ENCODE assay signal across 8 cellular contexts in the genomic region with DNA sequence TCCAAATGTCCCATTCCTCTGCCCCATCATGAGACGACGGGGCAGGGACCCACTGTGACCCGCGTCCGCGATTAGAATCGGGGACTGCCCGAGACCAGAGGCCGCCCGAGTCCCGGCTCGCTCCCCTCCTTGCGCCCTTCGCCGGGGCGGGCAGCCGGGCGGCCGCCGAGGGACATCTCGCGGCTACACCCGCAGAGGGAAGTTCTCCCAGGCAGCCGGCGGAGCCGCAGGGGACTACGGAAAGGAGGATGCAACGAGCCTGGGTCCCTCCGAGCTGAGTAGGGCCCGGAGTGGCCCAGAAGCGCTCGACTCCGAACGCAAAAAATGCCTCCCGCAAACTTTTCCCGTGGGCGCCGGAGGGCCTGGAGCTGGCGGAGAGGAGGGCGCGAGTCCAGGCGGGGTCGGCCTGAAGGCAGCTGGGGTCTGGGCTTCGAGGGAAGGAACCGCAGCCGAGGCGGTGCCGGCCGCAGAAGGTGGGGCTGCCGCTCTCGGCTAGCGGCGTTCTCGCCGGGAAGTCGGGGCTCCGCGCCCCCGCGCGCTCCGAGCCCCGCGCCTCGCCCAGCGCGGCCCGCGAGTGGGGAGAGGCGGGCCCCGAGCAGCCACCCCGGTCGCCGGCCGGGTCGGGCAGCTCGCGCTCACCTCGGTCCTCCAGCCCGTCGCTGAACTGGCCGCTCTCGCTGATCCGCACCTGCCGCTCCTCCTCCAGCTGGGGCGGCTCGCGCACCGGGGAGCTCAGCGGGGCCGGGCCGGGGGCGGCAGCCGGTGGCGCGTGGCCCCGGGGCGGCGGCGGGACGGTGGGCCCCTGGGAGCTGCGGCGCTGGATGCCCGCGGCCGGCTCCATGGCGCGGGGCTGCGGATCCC. TPM values are rescaled to one million over a fixed set of nuclear protein-coding genes. Genes with fewer than 3 reads are reported as not detected.
DNase-seq lines count a peak whose midpoint lies in the region; ATAC-seq lines count a peak whose summit lies in the region.

No MANE protein-coding gene starts in this region.

- no peaks in the 10 kb centered on the region for H3K9me3 Mint-ChIP-seq in activated CD4-positive, alpha-beta T cell treated with anti-CD3 and anti-CD28 coated beads, Interleukin-2, amount 10 ng/mL, durations not matched to agents 24 days and 14 days
- no peaks in the 10 kb centered on the region for H3K9me3 Mint-ChIP-seq in activated naive CD8-positive, alpha-beta T cell treated with anti-CD3 and anti-CD28 coated beads, Interleukin-2, amount 10 ng/mL, durations not matched to agents 7 days and 5 days

- H3K4me3 ChIP-seq in iPS-18a (ENCODE audit: low read length) (peak overlapping the region; percentile 57), skin epidermis (peak overlapping the region; percentile 20 to 40 (median 24))

- H3K27me3 ChIP-seq in iPS-18a (ENCODE audit: control insufficient read depth, insufficient read depth, low read length): peaks cover 69% of the 10 kb centered on the region

- peaks cover 82% of the 10 kb centered on the region for H3K27me3 Mint-ChIP-seq in activated CD4-positive, alpha-beta T cell treated with anti-CD3 and anti-CD28 coated beads, Interleukin-2, amount 10 ng/mL, durations not matched to agents 24 days and 14 days
- H3K27me3 Mint-ChIP-seq in activated naive CD8-positive, alpha-beta T cell treated with anti-CD3 and anti-CD28 coated beads, Interleukin-2, amount 10 ng/mL, durations not matched to agents 7 days and 5 days: peaks cover 79% of the 10 kb centered on the region

- ATAC-seq in HG03139 (IDR thresholded peaks at IDR 0.05; ENCODE audit: unreplicated experiment): peak; percentile 22
- ATAC-seq in activated naive CD8-positive, alpha-beta T cell treated with anti-CD3 and anti-CD28 coated beads, Interleukin-2, amount 10 ng/mL, durations not matched to agents 7 days and 5 days (ENCODE audit: low read depth): peak; percentile 29

- H3K9ac ChIP-seq in iPS-18a (ENCODE audit: low read length): no peak overlapping the region

- H3K36me3 Mint-ChIP-seq in activated CD4-positive, alpha-beta T cell treated with anti-CD3 and anti-CD28 coated beads, Interleukin-2, amount 10 ng/mL, durations not matched to agents 24 days and 14 days (ENCODE audit: low read depth): no peaks in the 10 kb centered on the region
- no peaks in the 10 kb centered on the region for H3K36me3 Mint-ChIP-seq in activated naive CD8-positive, alpha-beta T cell treated with anti-CD3 and anti-CD28 coated beads, Interleukin-2, amount 10 ng/mL, durations not matched to agents 7 days and 5 days

- H3K4me1 ChIP-seq in iPS-18a (ENCODE audit: control insufficient read depth, low read depth, low read length): peaks cover 8% of the 10 kb centered on the region

- peak; percentile 64 for DNase-seq in activated CD4-positive, alpha-beta T cell treated with anti-CD3 and anti-CD28 coated beads, Interleukin-2, amount 10 ng/mL, durations not matched to agents 24 days and 14 days
- DNase-seq in activated CD4-positive, alpha-beta T cell treated with anti-CD3 and anti-CD28 coated beads, Interleukin-2, amount 50 U/mL, for 1 hour: no peak
- peak; percentile 48 for DNase-seq in activated naive CD8-positive, alpha-beta T cell treated with anti-CD3 and anti-CD28 coated beads, Interleukin-2, amount 10 ng/mL, durations not matched to agents 7 days and 5 days
- DNase-seq in pons (ENCODE audit: low spot score): no peak
- no peak for DNase-seq in GM19240 (ENCODE audit: insufficient read length, low spot score)

- H3K4me3 Mint-ChIP-seq in activated CD4-positive, alpha-beta T cell treated with anti-CD3 and anti-CD28 coated beads, Interleukin-2, amount 10 ng/mL, durations not matched to agents 24 days and 14 days: peak overlapping the region; percentile 66
- H3K4me3 Mint-ChIP-seq in activated naive CD8-positive, alpha-beta T cell treated with anti-CD3 and anti-CD28 coated beads, Interleukin-2, amount 10 ng/mL, durations not matched to agents 7 days and 5 days: peak overlapping the region; percentile 54

- H3K36me3 ChIP-seq in iPS-18a (ENCODE audit: control insufficient read depth, low read depth, low read length): no peaks in the 10 kb centered on the region

- H3K9me3 ChIP-seq in iPS-18a (ENCODE audit: control insufficient read depth, low read depth, low read length): no peaks in the 10 kb centered on the region

- H3K27ac ChIP-seq in iPS-18a (ENCODE audit: low read length) (no peak overlapping the region), skin epidermis (no peak overlapping the region)

- intact Hi-C loops in activated CD4-positive, alpha-beta T cell treated with anti-CD3 and anti-CD28 coated beads, Interleukin-2, amount 10 ng/mL, durations not matched to agents 24 days and 14 days (cut with micrococcal nuclease): loop anchor here (2.0 to 5.0 kb wide), 2 partner anchors 36 to 200 kb away; partner anchors contain the start of gene CCNT2

- peaks cover 15% of the 10 kb centered on the region for H3K4me1 Mint-ChIP-seq in activated CD4-positive, alpha-beta T cell treated with anti-CD3 and anti-CD28 coated beads, Interleukin-2, amount 10 ng/mL, durations not matched to agents 24 days and 14 days
- H3K4me1 Mint-ChIP-seq in activated naive CD8-positive, alpha-beta T cell treated with anti-CD3 and anti-CD28 coated beads, Interleukin-2, amount 10 ng/mL, durations not matched to agents 7 days and 5 days: peaks cover 22% of the 10 kb centered on the region

- H3K27ac Mint-ChIP-seq in activated CD4-positive, alpha-beta T cell treated with anti-CD3 and anti-CD28 coated beads, Interleukin-2, amount 10 ng/mL, durations not matched to agents 24 days and 14 days: no peak overlapping the region
- no peak overlapping the region for H3K27ac Mint-ChIP-seq in activated naive CD8-positive, alpha-beta T cell treated with anti-CD3 and anti-CD28 coated beads, Interleukin-2, amount 10 ng/mL, durations not matched to agents 7 days and 5 days

- POLR2A ChIA-PET in activated naive CD8-positive, alpha-beta T cell treated with anti-CD3 and anti-CD28 coated beads, Interleukin-2, amount 10 ng/mL, durations not matched to agents 7 days and 5 days (lab: Charles Lee): no interaction called here

RNA-seq across cellular contexts. Expression of gene TMEM163, which starts 0.5 kb away (rescaled TPM):
- total RNA-seq in activated CD4-positive, alpha-beta T cell treated with anti-CD3 and anti-CD28 coated beads, Interleukin-2, amount 10 ng/mL, durations not matched to agents 24 days and 14 days: 0.23 TPM in 1 of 2 replicates, not detected in the other
- under 1 TPM; 0.14 to 0.19 TPM for total RNA-seq in activated naive CD8-positive, alpha-beta T cell treated with anti-CD3 and anti-CD28 coated beads, Interleukin-2, amount 10 ng/mL, durations not matched to agents 7 days and 5 days

Comparison
In these comparisons a context has a peak if more than half of its experiments do, and no peak if none do; other contexts are left out.
1. DNase-seq: peak in activated CD4-positive, alpha-beta T cell treated with anti-CD3 and anti-CD28 coated beads, Interleukin-2, amount 10 ng/mL, durations not matched to agents 24 days and 14 days (single experiment) and activated naive CD8-positive, alpha-beta T cell treated with anti-CD3 and anti-CD28 coated beads, Interleukin-2, amount 10 ng/mL, durations not matched to agents 7 days and 5 days (single experiment); none in activated CD4-positive, alpha-beta T cell treated with anti-CD3 and anti-CD28 coated beads, Interleukin-2, amount 50 U/mL, for 1 hour (single experiment), pons (single experiment) and GM19240 (single experiment).